ENCODE assay signal across 31 cellular contexts in the genomic region with DNA sequence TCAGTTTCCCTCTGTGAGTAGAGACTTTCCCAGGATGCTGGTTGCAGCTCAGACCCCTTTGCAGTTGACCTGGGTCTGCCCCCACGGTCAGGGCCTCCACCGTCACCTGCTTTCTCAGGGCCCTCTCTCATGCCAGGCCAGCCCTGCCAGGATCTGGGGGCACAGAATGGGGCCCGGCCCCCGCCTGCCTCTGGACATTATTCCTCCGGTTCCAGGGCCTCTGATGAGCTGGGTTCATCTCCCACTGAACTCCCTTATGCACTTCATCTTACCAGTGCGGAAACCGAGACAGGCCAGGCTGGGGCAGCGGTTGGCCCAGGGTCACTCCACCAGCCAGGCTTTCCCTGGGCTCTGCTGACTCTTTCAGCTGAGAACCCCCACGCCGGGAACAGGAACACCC.
"Had no signal": no experiment of that assay in that cellular context is flagged by ENCODE, and none has a peak within 500 bp of the region (broad histone marks: within the 10 kb centered on the region; RNA-seq: fewer than 3 reads in every experiment).

No MANE protein-coding gene starts in this region.

- H3K36me3 ChIP-seq: adrenal gland, ascending aorta, breast epithelium, cardiac muscle cell had no signal

- H3K9me3 ChIP-seq: adrenal gland, ascending aorta, body of pancreas, breast epithelium had no signal

- ATAC-seq: activated naive CD4-positive, alpha-beta T cell treated with anti-CD3 and anti-CD28 coated beads, Interleukin-2, amount 50 U/mL, for 72 hours; activated naive CD8-positive, alpha-beta T cell treated with anti-CD3 and anti-CD28 coated beads, Interleukin-2, amount 50 U/mL, for 24 hours; activated T-cell treated with anti-CD3 and anti-CD28 coated beads, Interleukin-2, amount 50 U/mL, for 4 hours; activated T-cell treated with anti-CD3 and anti-CD28 coated beads, Interleukin-2, amount 50 U/mL, for 72 hours; activated T-helper 17 cell treated with anti-CD3 and anti-CD28 coated beads, Interleukin-2, amount 50 U/mL, for 72 hours; body of pancreas had no signal

- H3K27me3 ChIP-seq: adrenal gland, ascending aorta, body of pancreas, brain microvascular endothelial cell, breast epithelium, cardiac muscle cell had no signal

- DNase-seq: activated effector memory CD4-positive, alpha-beta T cell treated with anti-CD3 and anti-CD28 coated beads, Interleukin-2, amount 50 U/mL, for 16 hours; activated effector memory CD4-positive, alpha-beta T cell treated with Interleukin-2 at 50 U/mL for 16 hours; activated gamma-delta T cell; activated gamma-delta T cell treated with Interleukin-2 at 50 U/mL for 16 hours; activated naive CD4-positive, alpha-beta T cell; activated naive CD4-positive, alpha-beta T cell treated with anti-CD3 and anti-CD28 coated beads for 36 hours; activated naive CD4-positive, alpha-beta T cell treated with anti-CD3 and anti-CD28 coated beads, Interleukin-2, amount 10 ng/mL, durations not matched to agents 7 days and 5 days; activated naive CD4-positive, alpha-beta T cell treated with anti-CD3 and anti-CD28 coated beads, Interleukin-2, amount 50 U/mL, for 16 hours; activated naive CD4-positive, alpha-beta T cell treated with Interleukin-2 at 50 U/mL for 16 hours; activated naive CD8-positive, alpha-beta T cell treated with anti-CD3 and anti-CD28 coated beads for 36 hours; activated naive CD8-positive, alpha-beta T cell treated with anti-CD3 and anti-CD28 coated beads, Interleukin-2, amount 10 ng/mL, durations not matched to agents 7 days and 5 days; activated naive CD8-positive, alpha-beta T cell treated with anti-CD3 and anti-CD28 coated beads, Interleukin-2, amount 50 U/mL, for 24 hours; activated T-cell treated with anti-CD3 and anti-CD28 coated beads, Interleukin-2, amount 50 U/mL, for 24 hours; activated T-cell treated with anti-CD3 and anti-CD28 coated beads, Interleukin-2, amount 50 U/mL, for 4 hours; activated T-cell treated with anti-CD3 and anti-CD28 coated beads, Interleukin-2, amount 50 U/mL, for 48 hours; activated T-cell treated with anti-CD3 and anti-CD28 coated beads, Interleukin-2, amount 50 U/mL, for 72 hours; adrenal gland; amniotic stem cell; amygdala; anterior cingulate cortex; aorta; body of pancreas; brain microvascular endothelial cell; caudate nucleus; central memory CD4-positive, alpha-beta T cell; cerebellar nuclear complex had no signal

- H3K4me1 ChIP-seq: adrenal gland, body of pancreas had no signal

- H3K27ac ChIP-seq: adrenal gland, ascending aorta, body of pancreas, brain microvascular endothelial cell, breast epithelium, cardiac muscle cell had no signal

- H3K4me3 ChIP-seq: adrenal gland, ascending aorta, body of pancreas, breast epithelium, cardiac muscle cell had no signal
